In the genomic region with DNA sequence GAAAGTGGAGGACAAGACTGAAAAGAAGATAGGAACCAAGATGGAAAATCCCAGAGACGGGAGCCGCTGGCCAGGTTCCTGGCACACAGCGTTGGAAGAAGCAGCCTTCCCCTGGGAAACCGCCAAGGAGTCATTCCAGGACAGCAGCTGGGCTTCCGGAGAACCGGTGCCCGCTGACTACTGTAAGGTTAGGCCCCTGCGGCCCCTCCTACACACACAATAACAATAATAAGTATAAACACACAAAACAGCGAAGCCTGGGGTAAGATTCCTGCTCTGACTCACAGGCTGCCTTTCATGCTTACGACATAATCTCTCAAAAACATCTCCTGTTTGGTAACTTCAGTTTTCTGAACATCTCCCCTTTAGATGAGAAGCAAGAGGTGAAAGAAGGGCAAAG, we compare ENCODE assay signal across 11 cellular contexts. TPM values are rescaled to one million over a fixed set of nuclear protein-coding genes. Genes with fewer than 3 reads are reported as not detected.
A peak's percentile ranks its signal among the peaks of the same experiment; 100 is the strongest.
DNase-seq lines count a peak whose midpoint lies in the region; ATAC-seq and TF ChIP-seq lines count a peak whose summit lies in the region.
"Had no signal": no experiment of that assay in that cellular context is flagged by ENCODE, and none has a peak within 500 bp of the region (broad histone marks: within the 10 kb centered on the region; RNA-seq: fewer than 3 reads in every experiment).

No MANE protein-coding gene starts in this region.

- POLR2A ChIA-PET in CD4-positive, alpha-beta memory T cell (lab: Charles Lee; ENCODE audit: partially characterized antibody): no interaction called here

- peaks cover 36% of the 10 kb centered on the region for H3K9me3 Mint-ChIP-seq in HFFc6
- no peaks in the 10 kb centered on the region for H3K9me3 Mint-ChIP-seq in CD4-positive, alpha-beta memory T cell
- H3K9me3 Mint-ChIP-seq: stimulated activated naive CD8-positive, alpha-beta T cell treated with anti-CD3 and anti-CD28 coated beads, Interleukin-15, Interleukin-2, amounts not matched to agents 100 ng/mL and 50 ng/mL, for 24 hours had no signal

- H3K9ac ChIP-seq in smooth muscle cell (ENCODE audit: low read depth): no peak overlapping the region

- H3K9me2 ChIP-seq in hepatocyte (replicated peaks; ENCODE audit: insufficient read depth): no peaks in the 10 kb centered on the region

- no peaks in the 10 kb centered on the region for H3K79me2 ChIP-seq in hepatocyte
- H3K79me2 ChIP-seq in smooth muscle cell (ENCODE audit: low read depth): no peaks in the 10 kb centered on the region

- ATAC-seq in HG03342 (IDR thresholded peaks at IDR 0.05; ENCODE audit: unreplicated experiment): no peak

- H3K27me3 Mint-ChIP-seq in HFFc6 (ENCODE audit: insufficient read depth): no peaks in the 10 kb centered on the region
- no peaks in the 10 kb centered on the region for H3K27me3 Mint-ChIP-seq in CD4-positive, alpha-beta memory T cell
- H3K27me3 Mint-ChIP-seq: stimulated activated naive CD8-positive, alpha-beta T cell treated with anti-CD3 and anti-CD28 coated beads, Interleukin-15, Interleukin-2, amounts not matched to agents 100 ng/mL and 50 ng/mL, for 24 hours had no signal

- H3K36me3 ChIP-seq in hepatocyte (replicated peaks; ENCODE audit: insufficient read depth, low read depth): no peaks in the 10 kb centered on the region
- no peaks in the 10 kb centered on the region for H3K36me3 ChIP-seq in smooth muscle cell (ENCODE audit: low read depth)
- H3K36me3 ChIP-seq in CD4-positive, alpha-beta memory T cell (ENCODE audit: insufficient read depth, low read length): no peaks in the 10 kb centered on the region

- H3K4me3 ChIP-seq in hepatocyte (no peak overlapping the region), smooth muscle cell (no peak overlapping the region)
- no peak overlapping the region for H3K4me3 ChIP-seq in CD4-positive, alpha-beta memory T cell (ENCODE audit: low read length in 2 of 2)

- no peak overlapping the region for H3K4me3 Mint-ChIP-seq in HFFc6
- H3K4me3 Mint-ChIP-seq in CD4-positive, alpha-beta memory T cell: no peak overlapping the region
- H3K4me3 Mint-ChIP-seq: stimulated activated naive CD8-positive, alpha-beta T cell treated with anti-CD3 and anti-CD28 coated beads, Interleukin-15, Interleukin-2, amounts not matched to agents 100 ng/mL and 50 ng/mL, for 24 hours had no signal

- intact Hi-C loops in CD4-positive, alpha-beta memory T cell (cut with micrococcal nuclease): no loop called here

- H4K20me1 ChIP-seq in hepatocyte (ENCODE audit: insufficient read depth, poor library complexity, severe bottlenecking) (no peaks in the 10 kb centered on the region), smooth muscle cell (ENCODE audit: low read depth) (no peaks in the 10 kb centered on the region)

- H3K27me3 ChIP-seq in hepatocyte: no peaks in the 10 kb centered on the region
- no peaks in the 10 kb centered on the region for H3K27me3 ChIP-seq in smooth muscle cell (ENCODE audit: low read depth)
- H3K27me3 ChIP-seq in CD4-positive, alpha-beta memory T cell (ENCODE audit: insufficient read depth, low read length): no peaks in the 10 kb centered on the region

- H3K27ac Mint-ChIP-seq in HFFc6: no peak overlapping the region
- no peak overlapping the region for H3K27ac Mint-ChIP-seq in CD4-positive, alpha-beta memory T cell
- H3K27ac Mint-ChIP-seq: stimulated activated naive CD8-positive, alpha-beta T cell treated with anti-CD3 and anti-CD28 coated beads, Interleukin-15, Interleukin-2, amounts not matched to agents 100 ng/mL and 50 ng/mL, for 24 hours had no signal

- no peaks in the 10 kb centered on the region for H3K36me3 Mint-ChIP-seq in HFFc6 (ENCODE audit: low read depth)
- H3K36me3 Mint-ChIP-seq in CD4-positive, alpha-beta memory T cell: no peaks in the 10 kb centered on the region

- no peaks in the 10 kb centered on the region for H3K4me1 Mint-ChIP-seq in HFFc6 (ENCODE audit: low read depth)
- peaks cover 0 to 2% (median 0%) of the 10 kb centered on the region in 4 donors for H3K4me1 Mint-ChIP-seq in CD4-positive, alpha-beta memory T cell

- H3K27ac ChIP-seq in hepatocyte (no peak overlapping the region), smooth muscle cell (ENCODE audit: low read depth) (no peak overlapping the region)
- no peak overlapping the region for H3K27ac ChIP-seq in CD4-positive, alpha-beta memory T cell (ENCODE audit: low read depth, low read length)

- no peak overlapping the region for H3K4me2 ChIP-seq in hepatocyte
- H3K4me2 ChIP-seq in smooth muscle cell: peak overlapping the region; percentile 36

- WGBS in hepatocyte (ENCODE audit: low lambda C conversion rate, missing lambda C conversion rate): 64% methylated on average over 10 of the region's 10 CpGs
- 42% methylated on average over 10 of the region's 10 CpGs for WGBS in smooth muscle cell (ENCODE audit: low lambda C conversion rate)

- TF ChIP-seq CTCF in HFFc6 (IDR thresholded peaks at IDR 0.05) (no peak), hepatocyte (IDR thresholded peaks at IDR 0.05; ENCODE audit: poor library complexity) (no peak), smooth muscle cell (IDR thresholded peaks at IDR 0.05; ENCODE audit: borderline replicate concordance, insufficient read depth, poor library complexity, severe bottlenecking) (no peak)

- H2AFZ ChIP-seq in hepatocyte (no peak overlapping the region), smooth muscle cell (ENCODE audit: low read depth) (no peak overlapping the region)

- H3F3A ChIP-seq in smooth muscle cell (ENCODE audit: low read depth): no peaks in the 10 kb centered on the region

- peak; percentile 15 for DNase-seq in HFFc6
- peak; percentile 74 for DNase-seq in astrocyte of the hippocampus (ENCODE audit: low read depth, low spot score)
- peak; percentile 72 for DNase-seq in hepatocyte (ENCODE audit: low spot score)
- DNase-seq in smooth muscle cell (lab: John Stamatoyannopoulos, UW; ENCODE audit: unreplicated experiment): no peak
- DNase-seq in CD4-positive, alpha-beta memory T cell: no peak
- no peak for DNase-seq in GDM1 (lab: John Stamatoyannopoulos, UW)
- DNase-seq in EL: no peak
- DNase-seq: activated naive CD4-positive, alpha-beta T cell treated with Interleukin-2 at 50 U/mL for 16 hours; NCI-H1930 had no signal

- H3K4me1 ChIP-seq in hepatocyte (ENCODE audit: insufficient read depth) (no peaks in the 10 kb centered on the region), smooth muscle cell (ENCODE audit: low read depth) (no peaks in the 10 kb centered on the region)
- no peaks in the 10 kb centered on the region for H3K4me1 ChIP-seq in CD4-positive, alpha-beta memory T cell (ENCODE audit: insufficient read depth, low read length)

- CTCF ChIA-PET in CD4-positive, alpha-beta memory T cell (lab: Charles Lee; ENCODE audit: partially characterized antibody): no interaction called here

- H3K9me3 ChIP-seq in hepatocyte (ENCODE audit: low read depth) (no peaks in the 10 kb centered on the region), smooth muscle cell (replicated peaks; ENCODE audit: low read depth) (no peaks in the 10 kb centered on the region)
- no peaks in the 10 kb centered on the region for H3K9me3 ChIP-seq in CD4-positive, alpha-beta memory T cell (ENCODE audit: control insufficient read depth in 1 of 2, low read length in 2 of 2)

RNA-seq across cellular contexts. Expression of gene MYCN, which starts 28.1 kb away (rescaled TPM):
- not detected for total RNA-seq in HFFc6 (2021; fragmentation: NEBNext Ultra II Directional; extraction: Animal tissue kit (Norgen Biotek cat#: 25700))
- total RNA-seq in hepatocyte (14.6 and 16.7 TPM in 2 replicates), smooth muscle cell (9.0 and 18.3 TPM in 2 replicates)
- polyA plus RNA-seq in hepatocyte (8.9 and 10.8 TPM in 2 replicates), smooth muscle cell (4.4 and 6.9 TPM in 2 replicates)
- total RNA-seq in CD4-positive, alpha-beta memory T cell: under 1 TPM in 1 of 2 experiments, not detected in 1; 0.15 TPM
- polyA plus RNA-seq in CD4-positive, alpha-beta memory T cell: not detected

Comparison
In these comparisons a context has a peak if more than half of its experiments do, and no peak if none do; other contexts are left out.
1. DNase-seq: peak in HFFc6 (single experiment), astrocyte of the hippocampus (single experiment) and hepatocyte (single experiment); none in smooth muscle cell (single experiment), CD4-positive, alpha-beta memory T cell (0 of 5), GDM1 (single experiment) and EL (single experiment).